1 cellular context compared by ENCODE assay signal in genomic region chr13:93248627-93249047, GRCh38.
TF ChIP-seq lines count a peak whose summit lies in the region.

No MANE protein-coding gene starts in this region.

TF ChIP-seq in GM23338, 12 proteins besides CTCF, POLR2A, EP300 and RAD21 (continued from another document):
- TF ChIP-seq REST (IDR thresholded peaks at IDR 0.05; ENCODE audit: unreplicated experiment): no peak
- TF ChIP-seq ZNF462 (CRISPR knock-in tag; IDR thresholded peaks at IDR 0.05): no peak
